Comparison of ENCODE assay signal across 9 cellular contexts in genomic region chr16:74743668-74744299, GRCh38. TPM values are rescaled to one million over a fixed set of nuclear protein-coding genes. Genes with fewer than 3 reads are reported as not detected.
A peak's percentile ranks its signal among the peaks of the same experiment; 100 is the strongest.
DNase-seq lines count a peak whose midpoint lies in the region; ATAC-seq and TF ChIP-seq lines count a peak whose summit lies in the region.
"Had no signal": no experiment of that assay in that cellular context is flagged by ENCODE, and none has a peak within 500 bp of the region (broad histone marks: within the 10 kb centered on the region; RNA-seq: fewer than 3 reads in every experiment).

No MANE protein-coding gene starts in this region.

- H3K27ac ChIP-seq in ACC112 (ENCODE audit: low read depth, low read length) (no peak overlapping the region), angular gyrus (ENCODE audit: low read depth, low read length) (peak overlapping the region; percentile 26), lung (ENCODE audit: low read depth in 1 of 2, low read length in 1 of 2) (peak overlapping the region in 1 of 2 donors; percentile 74)

- H3K36me3 ChIP-seq in ACC112 (ENCODE audit: insufficient read depth, low read length), result no peaks in the 10 kb centered on the region
- H3K36me3 ChIP-seq in lung (ENCODE audit: control insufficient read depth in 2 of 2, insufficient read depth in 2 of 2, low read length in 2 of 2), result no peaks in the 10 kb centered on the region

- POLR2A ChIA-PET in activated CD4-positive, alpha-beta T cell treated with anti-CD3 and anti-CD28 coated beads for 36 hours (lab: Charles Lee), result no interaction called here

- H3K9me3 ChIP-seq in lung (ENCODE audit: control insufficient read depth in 2 of 2, insufficient read depth in 1 of 2, low read length in 1 of 2), result peaks cover 0 to 2% of the 10 kb centered on the region in 2 donors

- H3K27me3 Mint-ChIP-seq in activated CD4-positive, alpha-beta T cell treated with anti-CD3 and anti-CD28 coated beads for 36 hours, result peaks cover 2% of the 10 kb centered on the region

- H3K4me3 Mint-ChIP-seq in activated CD4-positive, alpha-beta T cell treated with anti-CD3 and anti-CD28 coated beads for 36 hours, result no peak overlapping the region
- H3K4me3 Mint-ChIP-seq: CD8-positive, alpha-beta memory T cell had no signal

- CTCF ChIA-PET in activated CD4-positive, alpha-beta T cell treated with anti-CD3 and anti-CD28 coated beads for 36 hours (lab: Charles Lee), result no interaction called here

- ATAC-seq in lung (ENCODE audit: insufficient read depth, low FRiP score) (peak; percentile 82), GM21515 (IDR thresholded peaks at IDR 0.05; ENCODE audit: unreplicated experiment) (no peak), HG02763 (IDR thresholded peaks at IDR 0.05; ENCODE audit: unreplicated experiment) (no peak)
- no peak for ATAC-seq in activated CD4-positive, alpha-beta T cell treated with anti-CD3 and anti-CD28 coated beads for 36 hours

- H3K4me1 ChIP-seq in ACC112 (ENCODE audit: control insufficient read depth, insufficient read depth, low read length, unreplicated experiment) (peaks cover 21% of the 10 kb centered on the region), lung (ENCODE audit: control insufficient read depth in 2 of 2, insufficient read depth in 2 of 2, low read length in 2 of 2) (no peaks in the 10 kb centered on the region)

- intact Hi-C loops in activated CD4-positive, alpha-beta T cell treated with anti-CD3 and anti-CD28 coated beads for 36 hours (cut with DNase I, micrococcal nuclease), result no loop called here

- DNase-seq in NCI-H1048 (lab: John Stamatoyannopoulos, UW) (peak; percentile 28), lung (ENCODE audit: low spot score) (peak; percentile 91), GM19238 (ENCODE audit: insufficient read length, low spot score) (no peak)
- DNase-seq in activated CD4-positive, alpha-beta T cell treated with anti-CD3 and anti-CD28 coated beads for 36 hours, result no peak
- DNase-seq: CD8-positive, alpha-beta memory T cell had no signal

- H3K79me2 ChIP-seq in ACC112 (ENCODE audit: control insufficient read depth, insufficient read depth, low read length, unreplicated experiment), result no peaks in the 10 kb centered on the region

- 44 to 63% methylated on average over 15 of the region's 15 CpGs for WGBS in lung, 2 donors

- H3K4me3 ChIP-seq in ACC112 (ENCODE audit: low read depth, low read length) (no peak overlapping the region), lung (no peak overlapping the region)

- peak overlapping the region; percentile 29 for H2AFZ ChIP-seq in ACC112 (ENCODE audit: low read length, unreplicated experiment)

- H3K27ac Mint-ChIP-seq in activated CD4-positive, alpha-beta T cell treated with anti-CD3 and anti-CD28 coated beads for 36 hours, result no peak overlapping the region
- H3K27ac Mint-ChIP-seq: CD8-positive, alpha-beta memory T cell had no signal

- peaks cover 9% of the 10 kb centered on the region for H3K27me3 ChIP-seq in ACC112 (ENCODE audit: insufficient read depth, low read length)
- no peaks in the 10 kb centered on the region for H3K27me3 ChIP-seq in lung (ENCODE audit: control insufficient read depth, insufficient read depth)

- H3K36me3 Mint-ChIP-seq in activated CD4-positive, alpha-beta T cell treated with anti-CD3 and anti-CD28 coated beads for 36 hours (ENCODE audit: low read depth), result no peaks in the 10 kb centered on the region
- H3K36me3 Mint-ChIP-seq: CD8-positive, alpha-beta memory T cell had no signal

- no peaks in the 10 kb centered on the region for H3K4me1 Mint-ChIP-seq in activated CD4-positive, alpha-beta T cell treated with anti-CD3 and anti-CD28 coated beads for 36 hours
- H3K4me1 Mint-ChIP-seq: CD8-positive, alpha-beta memory T cell had no signal

- no peaks in the 10 kb centered on the region for H3K9me3 Mint-ChIP-seq in activated CD4-positive, alpha-beta T cell treated with anti-CD3 and anti-CD28 coated beads for 36 hours (ENCODE audit: low read depth)
- H3K9me3 Mint-ChIP-seq: CD8-positive, alpha-beta memory T cell had no signal

- TF ChIP-seq CTCF in lung (IDR thresholded peaks at IDR 0.05; ENCODE audit: control extremely low read depth, extremely low read depth), result no peak

RNA-seq across cellular contexts. Expression of gene FA2H, which starts 30.8 kb away (rescaled TPM):
- total RNA-seq in lung, result 1 to 10 TPM; 5.9 to 7.1 TPM
- 1 to 10 TPM; 2.1 to 3.5 TPM for polyA plus RNA-seq in lung
- total RNA-seq in activated CD4-positive, alpha-beta T cell treated with anti-CD3 and anti-CD28 coated beads for 36 hours, result not detected
- total RNA-seq: CD8-positive, alpha-beta memory T cell had no signal
- polyA plus RNA-seq: CD8-positive, alpha-beta memory T cell had no signal

RNA-seq across cellular contexts. Expression of gene MLKL, which starts 43.1 kb away (rescaled TPM):
- total RNA-seq in lung, result 10 to 100 TPM; 13.1 to 27.6 TPM
- polyA plus RNA-seq in lung, result 10 to 100 TPM; 17.4 to 32.1 TPM
- total RNA-seq in activated CD4-positive, alpha-beta T cell treated with anti-CD3 and anti-CD28 coated beads for 36 hours, result 10 to 100 TPM; 30.3 TPM

Comparison
In these comparisons a context has a peak if more than half of its experiments do, and no peak if none do; other contexts are left out.
1. DNase-seq: peak in NCI-H1048 (single experiment) and lung (single experiment); none in activated CD4-positive, alpha-beta T cell treated with anti-CD3 and anti-CD28 coated beads for 36 hours (single experiment) and GM19238 (single experiment).
2. RNA of gene FA2H, which starts 30.8 kb away (total RNA-seq): 5.9 to 7.1 TPM in lung; not detected in activated CD4-positive, alpha-beta T cell treated with anti-CD3 and anti-CD28 coated beads for 36 hours; every median in the first group is over 4 times any median in the second.